1 cellular context compared by ENCODE assay signal in the genomic region with DNA sequence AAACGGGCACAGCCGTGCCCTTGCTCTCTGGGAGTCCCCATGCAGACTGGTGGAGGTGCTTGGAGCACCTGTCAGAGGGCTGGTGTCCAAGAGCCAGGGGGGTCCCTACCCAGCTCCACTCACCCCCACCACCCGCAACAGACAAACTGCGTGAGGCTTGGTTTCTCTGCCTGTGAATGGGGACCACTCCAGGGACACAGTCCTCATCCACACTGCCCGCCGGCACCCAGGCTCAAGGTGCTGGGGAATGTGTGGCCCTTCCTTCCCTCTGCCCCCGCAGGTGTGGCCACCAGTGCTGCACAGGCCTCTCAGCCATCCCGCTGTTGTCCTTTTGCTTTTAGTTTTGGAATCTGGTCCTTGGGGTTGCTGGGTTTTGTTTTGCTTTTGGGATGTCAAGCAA.
TF ChIP-seq lines count a peak whose summit lies in the region.

No MANE protein-coding gene starts in this region.

TF ChIP-seq in H1, 55 proteins besides CTCF, POLR2A, EP300 and RAD21:
- TF ChIP-seq SIRT6 (IDR thresholded peaks at IDR 0.05; ENCODE audit: low read length) (no peak), CEBPB (IDR thresholded peaks at IDR 0.05; ENCODE audit: low read depth, low read length) (no peak), ZNF274 (IDR thresholded peaks at IDR 0.05; ENCODE audit: borderline replicate concordance, extremely low read depth, low read length) (no peak), POU5F1 (IDR thresholded peaks at IDR 0.05; ENCODE audit: low read depth, low read length) (no peak), SRF (IDR thresholded peaks at IDR 0.05; ENCODE audit: low read depth, low read length) (no peak)
